19 cellular contexts compared by ENCODE assay signal in the genomic region with DNA sequence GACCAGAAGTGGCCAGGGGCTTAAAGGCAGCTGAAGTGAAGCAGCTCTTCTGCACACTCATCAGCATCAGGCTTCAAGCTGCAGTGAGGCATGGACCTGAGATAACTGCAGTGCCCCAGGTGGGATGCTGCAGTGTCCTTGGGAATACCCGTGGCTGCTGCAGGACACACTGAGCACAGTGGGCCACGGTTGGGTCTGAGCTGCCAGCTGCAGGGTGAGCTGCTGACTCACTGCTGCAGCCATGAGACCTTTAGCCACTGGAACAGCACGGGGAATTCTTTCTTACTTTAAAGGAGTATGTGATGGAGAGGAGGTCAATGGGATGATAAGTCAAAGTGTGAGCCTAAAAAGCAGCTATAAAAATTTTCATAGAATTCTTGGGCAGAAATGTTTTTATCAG.
DNase-seq lines count a peak whose midpoint lies in the region; ATAC-seq lines count a peak whose summit lies in the region.
"Had no signal": no experiment of that assay in that cellular context is flagged by ENCODE, and none has a peak within 500 bp of the region (broad histone marks: within the 10 kb centered on the region; RNA-seq: fewer than 3 reads in every experiment).

No MANE protein-coding gene starts in this region.

- H3K9me3 ChIP-seq in T-helper 17 cell (ENCODE audit: control insufficient read depth, low read length, poor library complexity, severe bottlenecking), result no peaks in the 10 kb centered on the region
- H3K9me3 ChIP-seq: testis, vagina had no signal

- peak overlapping the region; percentile 32 for H3K27ac Mint-ChIP-seq in T-helper 17 cell
- H3K27ac Mint-ChIP-seq: endodermal cell had no signal

- ATAC-seq in T-helper 17 cell, result no peak
- no peak for ATAC-seq in GM18517 (IDR thresholded peaks at IDR 0.05; ENCODE audit: unreplicated experiment)
- ATAC-seq: sciatic nerve had no signal

- peaks cover 49% of the 10 kb centered on the region for H3K4me1 Mint-ChIP-seq in T-helper 17 cell

- DNase-seq in COLO668 (lab: John Stamatoyannopoulos, UW; ENCODE audit: unreplicated experiment) (peak; percentile 32), EL (peak; percentile 48), T-helper 17 cell (no peak), myocyte (ENCODE audit: low read depth) (peak; percentile 10), SW480 (ENCODE audit: low spot score) (no peak), DMS 273 treated with DMSO at 0.1 percent for 48 hours (lab: John Stamatoyannopoulos, UW) (no peak)
- DNase-seq: activated CD4-positive, CD25-positive, alpha-beta regulatory T cell; activated gamma-delta T cell; amniotic stem cell; endodermal cell; GF-D8; kidney; NCI-H187; Right ventricle myocardium superior; stimulated activated naive CD4-positive, alpha-beta T cell treated with Interleukin-2 at 50 U/mL for 16 hours; testis had no signal

- H3K4me3 Mint-ChIP-seq in T-helper 17 cell, result no peak overlapping the region
- H3K4me3 Mint-ChIP-seq: endodermal cell had no signal

- no peaks in the 10 kb centered on the region for H3K36me3 Mint-ChIP-seq in T-helper 17 cell (ENCODE audit: low read depth)

- no peaks in the 10 kb centered on the region for H3K27me3 Mint-ChIP-seq in T-helper 17 cell

Comparison
In these comparisons a context has a peak if more than half of its experiments do, and no peak if none do; other contexts are left out.
1. DNase-seq: peak in COLO668 (single experiment), EL (single experiment) and myocyte (single experiment); none in T-helper 17 cell (0 of 3), SW480 (single experiment) and DMS 273 treated with DMSO at 0.1 percent for 48 hours (single experiment).